Comparison of ENCODE assay signal across 18 cellular contexts in the genomic region with DNA sequence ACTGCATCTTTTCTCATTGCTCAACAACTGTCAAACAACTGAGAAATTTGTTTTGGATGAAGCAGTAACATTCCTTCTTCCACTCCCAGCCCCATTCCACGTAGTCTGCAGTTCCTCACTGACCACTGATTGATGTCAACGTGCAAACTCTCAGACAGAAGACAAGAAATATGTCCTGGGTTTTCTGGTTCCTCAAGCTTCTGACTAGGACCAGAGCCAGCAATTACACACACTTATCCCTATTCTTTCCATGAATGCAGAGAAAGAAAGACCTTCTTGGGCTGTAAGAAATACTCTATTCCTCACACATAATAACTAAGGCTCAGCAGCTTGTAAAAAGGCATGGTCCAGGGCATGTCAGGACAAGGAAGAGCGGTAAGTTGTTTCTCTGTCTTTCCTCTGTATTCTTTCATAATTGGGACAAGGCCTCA.
DNase-seq lines count a peak whose midpoint lies in the region; ATAC-seq and TF ChIP-seq lines count a peak whose summit lies in the region.
"Had no signal": no experiment of that assay in that cellular context is flagged by ENCODE, and none has a peak within 500 bp of the region (broad histone marks: within the 10 kb centered on the region; RNA-seq: fewer than 3 reads in every experiment).

No MANE protein-coding gene starts in this region.

- BruUV-seq in PC-3 (replicated peaks; lab: Mats Ljungman, UMichigan): no TSS peak

- TF ChIP-seq CTCF in BJ (IDR thresholded peaks at IDR 0.05; ENCODE audit: insufficient read depth, low read depth, low read length): no peak
- no peak for TF ChIP-seq CTCF in PC-3 (conservative IDR thresholded peaks at IDR 0.05; ENCODE audit: low read depth, low read length)

- no peaks in the 10 kb centered on the region for H3K4me1 Mint-ChIP-seq in naive thymus-derived CD8-positive, alpha-beta T cell
- H3K4me1 Mint-ChIP-seq: activated CD4-positive, alpha-beta memory T cell treated with anti-CD3 and anti-CD28 coated beads, Interleukin-2, amount 10 ng/mL, durations not matched to agents 7 days and 5 days; activated naive CD4-positive, alpha-beta T cell treated with anti-CD3 and anti-CD28 coated beads, Interleukin-2, amount 10 ng/mL, durations not matched to agents 7 days and 5 days had no signal

- no peaks in the 10 kb centered on the region for H3K36me3 ChIP-seq in BJ (ENCODE audit: control insufficient read depth, insufficient read depth, low read length)
- H3K36me3 ChIP-seq in PC-3 (ENCODE audit: low read depth, low read length): no peaks in the 10 kb centered on the region
- H3K36me3 ChIP-seq: ascending aorta had no signal

- no peak overlapping the region for H3K4me3 Mint-ChIP-seq in naive thymus-derived CD8-positive, alpha-beta T cell
- H3K4me3 Mint-ChIP-seq: activated CD4-positive, alpha-beta memory T cell treated with anti-CD3 and anti-CD28 coated beads, Interleukin-2, amount 10 ng/mL, durations not matched to agents 7 days and 5 days; activated naive CD4-positive, alpha-beta T cell treated with anti-CD3 and anti-CD28 coated beads, Interleukin-2, amount 10 ng/mL, durations not matched to agents 7 days and 5 days; activated T-cell treated with anti-CD3 and anti-CD28 coated beads, Interleukin-2, amount 50 U/mL, for 24 hours had no signal

- H3K27me3 Mint-ChIP-seq in naive thymus-derived CD8-positive, alpha-beta T cell: no peaks in the 10 kb centered on the region
- H3K27me3 Mint-ChIP-seq: activated CD4-positive, alpha-beta memory T cell treated with anti-CD3 and anti-CD28 coated beads, Interleukin-2, amount 10 ng/mL, durations not matched to agents 7 days and 5 days; activated naive CD4-positive, alpha-beta T cell treated with anti-CD3 and anti-CD28 coated beads, Interleukin-2, amount 10 ng/mL, durations not matched to agents 7 days and 5 days; activated T-cell treated with anti-CD3 and anti-CD28 coated beads, Interleukin-2, amount 50 U/mL, for 24 hours had no signal

- no peak overlapping the region for H3K4me2 ChIP-seq in PC-3 (ENCODE audit: low read length)
- H3K4me2 ChIP-seq: SK-N-SH had no signal

- no peaks in the 10 kb centered on the region for H3K36me3 Mint-ChIP-seq in naive thymus-derived CD8-positive, alpha-beta T cell
- H3K36me3 Mint-ChIP-seq: activated naive CD4-positive, alpha-beta T cell treated with anti-CD3 and anti-CD28 coated beads, Interleukin-2, amount 10 ng/mL, durations not matched to agents 7 days and 5 days had no signal

- no peaks in the 10 kb centered on the region for H4K20me1 ChIP-seq in PC-3 (ENCODE audit: low read length)

- H3K79me2 ChIP-seq in PC-3 (ENCODE audit: low read length): no peaks in the 10 kb centered on the region

- H3K4me3 ChIP-seq in BJ (ENCODE audit: low read depth, low read length) (no peak overlapping the region), PC-3 (ENCODE audit: low read length) (no peak overlapping the region)
- H3K4me3 ChIP-seq: ascending aorta had no signal

- H3K9me3 Mint-ChIP-seq in naive thymus-derived CD8-positive, alpha-beta T cell: peaks cover 0 to 28% (median 8%) of the 10 kb centered on the region in 9 donors

- H3K4me1 ChIP-seq in PC-3 (ENCODE audit: insufficient read depth, low read length): no peaks in the 10 kb centered on the region
- H3K4me1 ChIP-seq: ascending aorta had no signal

- H3K9ac ChIP-seq in PC-3 (ENCODE audit: low read length): no peak overlapping the region
- H3K9ac ChIP-seq: SK-N-SH had no signal

- no peak overlapping the region for H2AFZ ChIP-seq in PC-3 (ENCODE audit: low read length)

- no peak overlapping the region for H3K27ac Mint-ChIP-seq in naive thymus-derived CD8-positive, alpha-beta T cell
- H3K27ac Mint-ChIP-seq: activated CD4-positive, alpha-beta memory T cell treated with anti-CD3 and anti-CD28 coated beads, Interleukin-2, amount 10 ng/mL, durations not matched to agents 7 days and 5 days; activated naive CD4-positive, alpha-beta T cell treated with anti-CD3 and anti-CD28 coated beads, Interleukin-2, amount 10 ng/mL, durations not matched to agents 7 days and 5 days; activated T-cell treated with anti-CD3 and anti-CD28 coated beads, Interleukin-2, amount 50 U/mL, for 24 hours had no signal

- H3F3A ChIP-seq in PC-3 (ENCODE audit: low read length, unreplicated experiment): no peaks in the 10 kb centered on the region

- no peaks in the 10 kb centered on the region for H3K9me2 ChIP-seq in PC-3 (replicated peaks; ENCODE audit: low read length)
- H3K9me2 ChIP-seq: SK-N-SH had no signal

- CTCF ChIA-PET in BJ (lab: Yijun Ruan, JAX): no interaction called here
- CTCF ChIA-PET in PC-3 (lab: Charles Lee): no interaction called here

- intact Hi-C loops in PC-3 (cut with micrococcal nuclease): no loop called here

- ATAC-seq in PC-3: no peak
- no peak for ATAC-seq in GM18505 (IDR thresholded peaks at IDR 0.05; ENCODE audit: unreplicated experiment)
- no peak for ATAC-seq in naive thymus-derived CD8-positive, alpha-beta T cell
- ATAC-seq: left lobe of liver, Panc1 had no signal

- POLR2A ChIA-PET in BJ (lab: Charles Lee): no interaction called here
- POLR2A ChIA-PET in PC-3 (lab: Charles Lee; ENCODE audit: unreplicated experiment): no interaction called here
- POLR2A ChIA-PET in naive thymus-derived CD8-positive, alpha-beta T cell (lab: Charles Lee): no interaction called here

- TF ChIP-seq POLR2A in GM18505 (IDR thresholded peaks at IDR 0.05; ENCODE audit: borderline replicate concordance, extremely low read depth, insufficient read depth, insufficient read length): no peak

- DNase-seq in BJ (ENCODE audit: low read depth): peak; percentile 85
- DNase-seq in PC-3: peak; percentile 24
- DNase-seq in epithelial cell of prostate (ENCODE audit: low read depth, low spot score): peak; percentile 73
- peak; percentile 10 for DNase-seq in myocyte (ENCODE audit: low read depth)
- no peak for DNase-seq in GM19240 (ENCODE audit: insufficient read length, low spot score)
- DNase-seq in naive thymus-derived CD8-positive, alpha-beta T cell: no peak
- DNase-seq in kidney tubule cell (ENCODE audit: low spot score): no peak
- DNase-seq: activated CD4-positive, alpha-beta memory T cell treated with anti-CD3 and anti-CD28 coated beads, Interleukin-2, amount 10 ng/mL, durations not matched to agents 7 days and 5 days; activated CD4-positive, CD25-positive, alpha-beta regulatory T cell; activated naive CD4-positive, alpha-beta T cell treated with anti-CD3 and anti-CD28 coated beads, Interleukin-2, amount 10 ng/mL, durations not matched to agents 7 days and 5 days; activated T-cell treated with anti-CD3 and anti-CD28 coated beads, Interleukin-2, amount 50 U/mL, for 24 hours; NCI-H1417 treated with DMSO at 0.1 percent for 48 hours; SK-N-SH; stimulated activated CD4-positive, alpha-beta T cell treated with anti-CD3 and anti-CD28 coated beads, Interleukin-12 subunit alpha, Interleukin-12 subunit beta, amount 100 ng/mL, for 4 hours had no signal

- H3K27me3 ChIP-seq in BJ (ENCODE audit: control insufficient read depth, insufficient read depth, low read length): no peaks in the 10 kb centered on the region
- peaks cover 10% of the 10 kb centered on the region; the same call in 1 of the 2 replicates for H3K27me3 ChIP-seq in PC-3 (ENCODE audit: low read length)
- H3K27me3 ChIP-seq: ascending aorta had no signal

- 0 out of 2 replicates have a peak, but pooled peaks cover 4% of the 10 kb centered on the region for H3K9me3 ChIP-seq in PC-3 (ENCODE audit: low read length)
- H3K9me3 ChIP-seq: ascending aorta, SK-N-SH had no signal

- H3K27ac ChIP-seq in PC-3 (ENCODE audit: low read length): no peak overlapping the region
- H3K27ac ChIP-seq in epithelial cell of prostate: peak overlapping the region; percentile 49
- H3K27ac ChIP-seq: ascending aorta had no signal

Comparison
In these comparisons a context has a peak if more than half of its experiments do, and no peak if none do; other contexts are left out.
1. DNase-seq: peak in BJ (single experiment), PC-3 (single experiment), epithelial cell of prostate (single experiment) and myocyte (single experiment); none in GM19240 (single experiment), naive thymus-derived CD8-positive, alpha-beta T cell (0 of 10) and kidney tubule cell (single experiment).